ENCODE assay signal across 8 cellular contexts in genomic region chr11:44936527-44936926, GRCh38. TPM values are rescaled to one million over a fixed set of nuclear protein-coding genes. Genes with fewer than 3 reads are reported as not detected.
DNase-seq lines count a peak whose midpoint lies in the region; ATAC-seq, FAIRE-seq and TF ChIP-seq lines count a peak whose summit lies in the region.

No MANE protein-coding gene starts in this region.

- DNase-seq in BJ (ENCODE audit: low read depth): no peak
- DNase-seq in SJCRH30: peak; percentile 73 to 91
- DNase-seq in activated effector memory CD4-positive, alpha-beta T cell treated with anti-CD3 and anti-CD28 coated beads, Interleukin-2, amount 50 U/mL, for 16 hours: peak; percentile 93
- DNase-seq in glomerular visceral epithelial cell (ENCODE audit: extremely low spot score): peak; percentile 77
- peak; percentile 77 to 98 (median 92) for DNase-seq in posterior cingulate gyrus
- peak; percentile 79 for DNase-seq in urothelium cell line (ENCODE audit: low spot score)

- H3K27ac ChIP-seq in SJCRH30: no peak overlapping the region

- intact Hi-C loops in posterior cingulate gyrus (cut with DNase I): loop anchor here (1.0 to 10.0 kb wide), 3 partner anchors 167 to 396 kb away; no protein-coding TSS in a partner anchor

- no peak for FAIRE-seq in urothelium cell line (lab: Jason Lieb, UNC)

- TF ChIP-seq CTCF in BJ (IDR thresholded peaks at IDR 0.05; ENCODE audit: insufficient read depth, low read depth, low read length) (peak; percentile 88), LNCAP (IDR thresholded peaks at IDR 0.05) (peak; percentile 94)

- H3K9me3 ChIP-seq in SJCRH30 (replicated peaks): no peaks in the 10 kb centered on the region

- H3K4me1 ChIP-seq in SJCRH30: no peaks in the 10 kb centered on the region

- 0 out of 2 replicates have a peak, but pooled peaks cover 2% of the 10 kb centered on the region for H3K27me3 ChIP-seq in BJ (ENCODE audit: control insufficient read depth, insufficient read depth, low read length)
- no peaks in the 10 kb centered on the region for H3K27me3 ChIP-seq in SJCRH30

- POLR2A ChIA-PET in BJ (lab: Charles Lee): interaction anchor here (1.0 kb wide), 1 partner anchor 169 kb away, joined by 3 read pairs; no protein-coding TSS in a partner anchor

- CTCF ChIA-PET in BJ (lab: Yijun Ruan, JAX): interaction anchor here (0.6 to 24.5 kb wide), 32 partner anchors 8 to 376 kb away, joined by 3 to 1245 read pairs (median 4); partner anchors contain the start of genes CD82 and TP53I11

- H3K36me3 ChIP-seq in BJ (ENCODE audit: control insufficient read depth, insufficient read depth, low read length) (peaks cover 14% of the 10 kb centered on the region), SJCRH30 (no peaks in the 10 kb centered on the region)

- ATAC-seq in GM19372 (IDR thresholded peaks at IDR 0.05; ENCODE audit: low read depth, unreplicated experiment): peak; percentile 74

- H3K4me3 ChIP-seq in BJ (ENCODE audit: low read depth, low read length): no peak overlapping the region
- no peak overlapping the region for H3K4me3 ChIP-seq in SJCRH30

RNA-seq across cellular contexts. Expression of gene TP53I11, which starts 14.2 kb away (rescaled TPM):
- polyA plus RNA-seq in BJ (2011; rRNA removed): 22.2 and 29.6 TPM in 2 replicates
- 33.5 and 40.1 TPM in 2 replicates for polyA minus RNA-seq in BJ (2011; rRNA and poly(A)+ RNA removed)
- 13.4 and 14.7 TPM in 2 replicates for total RNA-seq in SJCRH30 (2014; rRNA removed; shearing (Covaris generic))
